ENCODE assay signal across 1 cellular context in the genomic region with DNA sequence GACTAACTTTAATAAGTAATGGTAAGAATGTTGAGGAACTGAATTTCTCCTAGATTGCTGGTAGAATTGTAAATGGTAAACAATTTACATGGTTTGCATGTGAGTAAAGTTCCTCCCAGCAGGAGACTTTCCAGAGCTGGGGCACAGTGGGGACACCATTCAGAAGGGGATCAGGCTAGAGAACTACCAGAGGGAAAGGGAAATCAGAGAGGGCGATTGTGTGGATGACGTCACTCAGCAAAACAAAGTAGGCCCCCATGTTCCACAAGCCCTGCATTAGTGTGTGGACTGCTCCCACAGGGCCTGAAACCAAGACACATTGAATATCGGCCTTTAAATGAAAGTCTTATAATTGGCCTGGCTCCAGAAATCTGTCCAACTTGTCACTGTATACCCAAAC.
A peak's percentile ranks its signal among the peaks of the same experiment; 100 is the strongest.
TF ChIP-seq lines count a peak whose summit lies in the region.

No MANE protein-coding gene starts in this region.

TF ChIP-seq in WTC11, 78 proteins besides CTCF, POLR2A, EP300 and RAD21 (continued from another document):
- TF ChIP-seq ERG (CRISPR knock-in tag; IDR thresholded peaks at IDR 0.05) (no peak), NR3C1 (CRISPR knock-in tag; conservative IDR thresholded peaks at IDR 0.05; ENCODE audit: low read depth) (no peak), GTF2I (CRISPR knock-in tag; conservative IDR thresholded peaks at IDR 0.05) (no peak), NR1H2 (CRISPR knock-in tag; IDR thresholded peaks at IDR 0.05) (no peak), ZNF425 (CRISPR knock-in tag; conservative IDR thresholded peaks at IDR 0.05) (no peak), NFE2L1 (CRISPR knock-in tag; IDR thresholded peaks at IDR 0.05) (0 out of 2 replicates have a peak, but pooled peaks have one; percentile 5), ZNF138 (CRISPR knock-in tag; conservative IDR thresholded peaks at IDR 0.05) (no peak), ZSCAN18 (CRISPR knock-in tag; IDR thresholded peaks at IDR 0.05) (no peak), JAZF1 (CRISPR knock-in tag; IDR thresholded peaks at IDR 0.05) (no peak), GABPB1 (CRISPR knock-in tag; IDR thresholded peaks at IDR 0.05) (no peak), HMGA2 (CRISPR knock-in tag; IDR thresholded peaks at IDR 0.05) (no peak), TP53 (CRISPR knock-in tag; IDR thresholded peaks at IDR 0.05) (no peak), OVOL2 (CRISPR knock-in tag; IDR thresholded peaks at IDR 0.05; ENCODE audit: borderline replicate concordance) (no peak), MXD4 (CRISPR knock-in tag; IDR thresholded peaks at IDR 0.05; ENCODE audit: borderline replicate concordance) (no peak), ZNF263 (CRISPR knock-in tag; IDR thresholded peaks at IDR 0.05; ENCODE audit: low read depth) (no peak), ZBTB43 (CRISPR knock-in tag; IDR thresholded peaks at IDR 0.05) (peak; percentile 58; the same call in 1 of the 2 replicates), SMAD3 (CRISPR knock-in tag; IDR thresholded peaks at IDR 0.05; ENCODE audit: borderline replicate concordance) (no peak), ZNF317 (CRISPR knock-in tag; IDR thresholded peaks at IDR 0.05; ENCODE audit: borderline replicate concordance, low read depth) (no peak), TCF7 (CRISPR knock-in tag; IDR thresholded peaks at IDR 0.05; ENCODE audit: low read depth) (no peak), TEAD4 (CRISPR knock-in tag; IDR thresholded peaks at IDR 0.05) (no peak), ETV6 (CRISPR knock-in tag; IDR thresholded peaks at IDR 0.05) (no peak), ZNF121 (CRISPR knock-in tag; IDR thresholded peaks at IDR 0.05) (no peak)
- TF ChIP-seq, protein P1, sequence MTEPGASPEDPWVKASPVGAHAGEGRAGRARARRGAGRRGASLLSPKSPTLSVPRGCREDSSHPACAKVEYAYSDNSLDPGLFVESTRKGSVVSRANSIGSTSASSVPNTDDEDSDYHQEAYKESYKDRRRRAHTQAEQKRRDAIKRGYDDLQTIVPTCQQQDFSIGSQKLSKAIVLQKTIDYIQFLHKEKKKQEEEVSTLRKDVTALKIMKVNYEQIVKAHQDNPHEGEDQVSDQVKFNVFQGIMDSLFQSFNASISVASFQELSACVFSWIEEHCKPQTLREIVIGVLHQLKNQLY (CRISPR knock-in tag; IDR thresholded peaks at IDR 0.05) = no peak
